ENCODE assay signal across 1 cellular context in the genomic region with DNA sequence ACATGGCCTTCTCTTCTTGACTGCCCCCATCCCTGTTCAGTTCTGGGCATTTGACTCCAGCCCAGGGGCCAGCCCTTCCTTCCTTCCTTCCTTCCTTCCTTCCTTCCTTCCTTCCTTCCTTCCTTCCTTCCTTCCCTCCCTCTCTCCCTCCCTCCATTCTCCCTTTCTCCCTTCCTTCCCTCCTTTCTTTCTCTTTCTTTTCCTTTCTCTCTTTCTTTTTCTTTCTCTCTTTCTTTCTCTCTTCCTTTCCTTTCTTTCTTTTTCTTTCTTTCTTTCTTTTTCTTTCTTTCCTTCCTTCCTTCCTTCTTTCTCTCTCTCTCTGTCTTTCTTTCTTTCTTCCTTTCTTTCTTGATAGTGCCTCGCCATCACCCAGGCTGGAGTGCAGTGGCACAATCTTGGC.
TF ChIP-seq lines count a peak whose summit lies in the region.

No MANE protein-coding gene starts in this region.

TF ChIP-seq in HEK293, 187 proteins besides CTCF, POLR2A, EP300 and RAD21 (continued from another document):
- 0 out of 2 replicates have a peak, but pooled peaks have one; percentile 13 for TF ChIP-seq ZNF266 (tag by site-specific recombination; IDR thresholded peaks at IDR 0.05; ENCODE audit: low read depth)
